14 cellular contexts compared by ENCODE assay signal in the genomic region with DNA sequence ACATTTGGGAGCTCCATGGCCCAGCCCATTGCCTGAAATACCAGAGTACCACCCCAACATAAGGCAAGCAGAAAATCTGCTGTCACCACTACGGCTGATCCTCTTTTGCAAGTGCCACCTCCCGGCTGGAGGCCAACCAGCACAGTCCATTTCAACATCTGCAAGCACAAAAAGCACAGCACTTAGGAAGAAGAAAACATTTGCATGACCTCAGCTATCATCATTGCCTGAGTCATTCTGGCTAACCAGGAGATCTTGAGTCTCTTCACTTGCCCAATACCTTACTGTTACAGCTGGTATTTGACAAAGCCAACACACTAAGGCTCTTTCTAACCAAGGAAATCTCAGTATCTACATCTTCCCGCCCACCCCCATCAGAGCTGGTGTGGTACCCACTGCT. TPM values are rescaled to one million over a fixed set of nuclear protein-coding genes. Genes with fewer than 3 reads are reported as not detected.
A peak's percentile ranks its signal among the peaks of the same experiment; 100 is the strongest.
DNase-seq lines count a peak whose midpoint lies in the region; ATAC-seq and TF ChIP-seq lines count a peak whose summit lies in the region.
"Had no signal": no experiment of that assay in that cellular context is flagged by ENCODE, and none has a peak within 500 bp of the region (broad histone marks: within the 10 kb centered on the region; RNA-seq: fewer than 3 reads in every experiment).

No MANE protein-coding gene starts in this region.

- peak overlapping the region; percentile 30 to 53 for H3K27ac Mint-ChIP-seq in natural killer cell treated with Interleukin-12 subunit alpha and Interleukin-12 subunit beta and Interleukin-15 and Interleukin-18, amount 100 ng/mL, for 72 hours

- peaks cover 21 to 26% of the 10 kb centered on the region in 2 donors for H3K4me1 Mint-ChIP-seq in natural killer cell treated with Interleukin-12 subunit alpha and Interleukin-12 subunit beta and Interleukin-15 and Interleukin-18, amount 100 ng/mL, for 72 hours (ENCODE audit: low read depth in 2 of 2)

- peak; percentile 44 for DNase-seq in Daoy (ENCODE audit: low read depth)
- peak; percentile 88 for DNase-seq in LHCN-M2 (ENCODE audit: low read depth)
- peak; percentile 89 to 99 for DNase-seq in cardiac fibroblast (ENCODE audit: low read depth in 2 of 2)
- no peak for DNase-seq in natural killer cell treated with Interleukin-12 subunit alpha and Interleukin-12 subunit beta and Interleukin-15 and Interleukin-18, amount 100 ng/mL, for 72 hours (ENCODE audit: low spot score)
- DNase-seq in GM13977 (ENCODE audit: low spot score) = no peak
- DNase-seq in central memory CD4-positive, alpha-beta T cell = no peak
- DNase-seq in effector CD4-positive, alpha-beta T cell = no peak
- DNase-seq: activated T-cell treated with anti-CD3 and anti-CD28 coated beads for 4 hours; NCI-H187; stimulated activated CD4-positive, alpha-beta T cell treated with anti-CD3 and anti-CD28 coated beads, Interleukin-4, amount 100 ng/mL, for 24 hours had no signal

- H3K4me3 Mint-ChIP-seq in natural killer cell treated with Interleukin-12 subunit alpha and Interleukin-12 subunit beta and Interleukin-15 and Interleukin-18, amount 100 ng/mL, for 72 hours = no peak overlapping the region

- H3K36me3 Mint-ChIP-seq in natural killer cell treated with Interleukin-12 subunit alpha and Interleukin-12 subunit beta and Interleukin-15 and Interleukin-18, amount 100 ng/mL, for 72 hours = peaks cover 27% of the 10 kb centered on the region

- H3K27me3 Mint-ChIP-seq in natural killer cell treated with Interleukin-12 subunit alpha and Interleukin-12 subunit beta and Interleukin-15 and Interleukin-18, amount 100 ng/mL, for 72 hours = no peaks in the 10 kb centered on the region

- TF ChIP-seq CTCF in cardiac fibroblast (IDR thresholded peaks at IDR 0.05; ENCODE audit: low read depth, low read length) = peak; percentile 11
- no peak for TF ChIP-seq CTCF in GM13977 (IDR thresholded peaks at IDR 0.05; ENCODE audit: extremely low read depth, insufficient read depth, missing control alignments)

- H3K4me3 ChIP-seq in cardiac fibroblast (replicated peaks in 1 of 2; ENCODE audit: low read depth in 2 of 2, low read length in 2 of 2) = no peak overlapping the region
- H3K4me3 ChIP-seq: cardiac muscle cell, GM12878, thoracic aorta had no signal

- peaks cover 8% of the 10 kb centered on the region for H3K9me3 Mint-ChIP-seq in natural killer cell treated with Interleukin-12 subunit alpha and Interleukin-12 subunit beta and Interleukin-15 and Interleukin-18, amount 100 ng/mL, for 72 hours

- in situ Hi-C loops in GM13977 (cut with MboI; ENCODE audit: low pct_unique_long_range_greater_than_20kb, low sequenced_read_pairs, unreplicated experiment) = no loop called here

- ATAC-seq in natural killer cell treated with Interleukin-12 subunit alpha and Interleukin-12 subunit beta and Interleukin-15 and Interleukin-18, amount 100 ng/mL, for 72 hours = peak; percentile 82 to 84
- no peak for ATAC-seq in GM21447 (IDR thresholded peaks at IDR 0.05; ENCODE audit: unreplicated experiment)
- ATAC-seq: GM12878 had no signal

RNA-seq across cellular contexts. Expression of gene NEK7, which starts 55.9 kb away (rescaled TPM):
- 46.1 and 59.3 TPM in 2 replicates for total RNA-seq in Daoy (2014; rRNA removed; shearing (Covaris generic))
- 66.8 and 73.0 TPM in 2 replicates for total RNA-seq in LHCN-M2 (2014; rRNA removed)
- polyA plus RNA-seq in LHCN-M2 (2012) = 18.7 TPM
- total RNA-seq in natural killer cell treated with Interleukin-12 subunit alpha and Interleukin-12 subunit beta and Interleukin-15 and Interleukin-18, amount 100 ng/mL, for 72 hours = 100 to 1,000 TPM in 1 of 2 donors, 10 to 100 TPM in 1; 80.0 to 108 TPM

Comparison
In these comparisons a context has a peak if more than half of its experiments do, and no peak if none do; other contexts are left out.
1. DNase-seq: peak in Daoy (single experiment), LHCN-M2 (single experiment) and cardiac fibroblast (2 of 2); none in natural killer cell treated with Interleukin-12 subunit alpha and Interleukin-12 subunit beta and Interleukin-15 and Interleukin-18, amount 100 ng/mL, for 72 hours (single experiment), GM13977 (single experiment), central memory CD4-positive, alpha-beta T cell (single experiment) and effector CD4-positive, alpha-beta T cell (single experiment).